In the genomic region with DNA sequence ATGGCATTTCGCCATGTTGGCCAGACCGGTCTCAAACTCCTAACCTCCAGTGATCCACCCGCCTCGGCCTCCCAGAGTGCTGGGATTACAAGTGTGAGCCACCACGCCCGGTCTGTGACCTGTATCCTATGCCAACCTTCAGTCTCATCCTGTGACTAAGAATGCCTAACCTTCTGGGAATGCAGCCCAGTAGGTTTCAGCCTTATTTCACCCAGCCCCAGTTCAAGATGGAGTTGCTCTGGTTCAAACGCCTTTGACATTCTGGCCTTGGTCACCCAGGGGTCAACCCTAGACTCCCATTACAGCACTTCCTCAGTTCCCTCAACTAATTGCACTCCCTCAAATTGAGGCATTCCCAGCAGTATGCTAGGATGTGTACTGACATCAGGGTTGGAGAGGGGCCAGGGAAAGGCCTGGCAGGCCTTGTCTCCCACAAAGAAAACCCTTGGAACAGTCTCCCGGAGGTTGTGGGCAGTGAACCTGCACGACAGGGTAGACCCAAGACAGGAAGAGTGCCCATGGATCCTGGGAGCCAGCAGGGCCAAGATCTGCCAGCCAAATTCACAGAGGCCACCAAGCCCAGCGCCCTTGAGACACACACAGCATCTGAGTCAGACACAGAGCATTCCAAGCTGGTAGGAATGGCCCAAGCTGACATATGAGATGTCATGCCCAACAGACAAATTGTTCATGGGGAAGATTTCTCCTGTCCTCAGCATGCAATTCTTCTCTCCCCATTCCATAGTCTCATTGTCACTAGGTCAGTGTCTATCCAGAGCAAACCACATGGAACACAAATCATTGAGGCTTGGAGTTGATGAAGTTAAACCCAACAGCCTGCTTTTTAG, we compare ENCODE assay signal across 11 cellular contexts. TPM values are rescaled to one million over a fixed set of nuclear protein-coding genes. Genes with fewer than 3 reads are reported as not detected.
DNase-seq lines count a peak whose midpoint lies in the region; ATAC-seq, FAIRE-seq and TF ChIP-seq lines count a peak whose summit lies in the region.
"Had no signal": no experiment of that assay in that cellular context is flagged by ENCODE, and none has a peak within 500 bp of the region (broad histone marks: within the 10 kb centered on the region; RNA-seq: fewer than 3 reads in every experiment).

No MANE protein-coding gene starts in this region.

- H3K27me3 ChIP-seq in breast epithelium = no peaks in the 10 kb centered on the region
- no peaks in the 10 kb centered on the region for H3K27me3 ChIP-seq in keratinocyte (ENCODE audit: control insufficient read depth, extremely low read depth, insufficient read depth, low read length)
- no peaks in the 10 kb centered on the region for H3K27me3 ChIP-seq in thyroid gland

- no peaks in the 10 kb centered on the region for H3K79me2 ChIP-seq in keratinocyte (ENCODE audit: control insufficient read depth, insufficient read depth, low read length)

- peak overlapping the region; percentile 18 for H3K4me2 ChIP-seq in keratinocyte (ENCODE audit: control insufficient read depth, extremely low read depth, insufficient read depth, low read depth, low read length)

- H3K9me3 ChIP-seq in breast epithelium (no peaks in the 10 kb centered on the region), keratinocyte (ENCODE audit: control insufficient read depth, low read depth, low read length) (no peaks in the 10 kb centered on the region), thyroid gland (no peaks in the 10 kb centered on the region)

- ATAC-seq in HG03439 (IDR thresholded peaks at IDR 0.05; ENCODE audit: unreplicated experiment) = no peak
- ATAC-seq: GM12878 had no signal

- intact Hi-C loops in breast epithelium (cut with DNase I; ENCODE audit: low total_unique reads) (no loop called here), thyroid gland (cut with DNase I) (no loop called here)

- H3K4me3 ChIP-seq in breast epithelium (no peak overlapping the region), keratinocyte (ENCODE audit: control insufficient read depth in 2 of 3, extremely low read depth in 1 of 3, insufficient read depth in 2 of 3, low read depth in 1 of 3, low read length in 3 of 3) (no peak overlapping the region), thyroid gland (replicated peaks in 1 of 3) (no peak overlapping the region)
- H3K4me3 ChIP-seq: GM12878 had no signal

- no peak overlapping the region for H2AFZ ChIP-seq in keratinocyte (ENCODE audit: control insufficient read depth, low read length)

- FAIRE-seq in keratinocyte (lab: Jason Lieb, UNC) = peak; percentile 92
- FAIRE-seq: GM12878 had no signal

- no peaks in the 10 kb centered on the region for H3K9me1 ChIP-seq in keratinocyte (ENCODE audit: control insufficient read depth, extremely low read depth, insufficient read depth, low read length)

- H3K27ac ChIP-seq in breast epithelium = peak overlapping the region; percentile 74 to 84
- peak overlapping the region; percentile 59 for H3K27ac ChIP-seq in keratinocyte (ENCODE audit: control insufficient read depth, insufficient read depth, low read length)
- peak overlapping the region; percentile 2 to 62 (median 48) for H3K27ac ChIP-seq in thyroid gland

- no peaks in the 10 kb centered on the region for H3K36me3 ChIP-seq in breast epithelium
- H3K36me3 ChIP-seq in keratinocyte (ENCODE audit: control insufficient read depth in 2 of 2, extremely low read depth in 1 of 2, insufficient read depth in 2 of 2, low read length in 2 of 2) = no peaks in the 10 kb centered on the region
- H3K36me3 ChIP-seq in thyroid gland = no peaks in the 10 kb centered on the region

- peak overlapping the region; percentile 9 for H3K9ac ChIP-seq in keratinocyte (ENCODE audit: control insufficient read depth, extremely low read depth, insufficient read depth, low read length)

- no peak for TF ChIP-seq CTCF in breast epithelium (IDR thresholded peaks at IDR 0.05)
- no peak for TF ChIP-seq CTCF in keratinocyte (optimal IDR thresholded peaks at IDR 0.05 in 1 of 3, IDR thresholded peaks at IDR 0.05 in 1 of 3, conservative IDR thresholded peaks at IDR 0.05 in 1 of 3; ENCODE audit: extremely low read depth in 1 of 3, insufficient read depth in 2 of 3, low read length in 3 of 3)
- no peak for TF ChIP-seq CTCF in thyroid gland (IDR thresholded peaks at IDR 0.05)
- TF ChIP-seq CTCF in GM10266 (IDR thresholded peaks at IDR 0.05; ENCODE audit: control insufficient read depth, insufficient read depth, low read depth, missing control alignments) = no peak

- no peaks in the 10 kb centered on the region for H4K20me1 ChIP-seq in keratinocyte (ENCODE audit: control insufficient read depth, extremely low read depth, insufficient read depth, low read length)

- dilution Hi-C loops in keratinocyte (cut with MboI; ENCODE audit: extremely low pct_ligation_motif_present, low sequenced_read_pairs) = no loop called here

- TF ChIP-seq POLR2A in breast epithelium (IDR thresholded peaks at IDR 0.05) (no peak), thyroid gland (IDR thresholded peaks at IDR 0.05) (no peak)

- H3K4me1 ChIP-seq in breast epithelium = peaks cover 0 to 5% of the 10 kb centered on the region in 2 donors
- peaks cover 16% of the 10 kb centered on the region for H3K4me1 ChIP-seq in keratinocyte (ENCODE audit: control insufficient read depth, extremely low read depth, insufficient read depth, low read length)
- H3K4me1 ChIP-seq in thyroid gland = peaks cover 31 to 38% of the 10 kb centered on the region in 2 donors

- DNase-seq in HT1080 (ENCODE audit: low read depth) (peak; percentile 80), breast epithelium (ENCODE audit: low spot score in 2 of 2) (peak in 1 of 2 donors; percentile 81), keratinocyte (ENCODE audit: low read depth, low spot score) (no peak), thyroid gland (peak; percentile 73 to 78), SIG-M5 (lab: John Stamatoyannopoulos, UW) (no peak), GM10266 (ENCODE audit: extremely low spot score) (no peak)
- DNase-seq in stimulated activated naive CD4-positive, alpha-beta T cell treated with Interleukin-2 at 50 U/mL for 16 hours (lab: John Stamatoyannopoulos, UW) = no peak
- DNase-seq: activated naive CD8-positive, alpha-beta T cell treated with anti-CD3 and anti-CD28 coated beads, Interleukin-2, amount 10 ng/mL, durations not matched to agents 7 days and 5 days; NCI-H748 treated with DMSO at 0.1 percent for 48 hours had no signal

- WGBS in thyroid gland, 2 donors = 68 to 76% methylated on average over 10 of the region's 10 CpGs

RNA-seq across cellular contexts. Expression of a gene that starts 24.9 kb away (rescaled TPM):
- 29.6 and 36.3 TPM in 2 replicates for total RNA-seq in HT1080 (2014; rRNA removed; shearing (Covaris generic))
- polyA plus RNA-seq in HT1080 (2015; cell fraction: cytosol; rRNA removed) = 22.3 and 25.6 TPM in 2 replicates
- 29.7 and 33.1 TPM in 2 replicates for polyA plus RNA-seq in HT1080 (2015; cell fraction: nucleus; rRNA removed)
- total RNA-seq in breast epithelium = 10 to 100 TPM; 19.8 to 22.1 (median 21.0) TPM
- polyA plus RNA-seq in keratinocyte = 15.3 to 20.3 TPM (median 16.1 TPM) in 3 replicates
- polyA plus RNA-seq in keratinocyte (2011; ENCODE audit: low read depth) = 7.8 TPM
- polyA plus RNA-seq in keratinocyte (2011; cell fraction: cytosol; rRNA removed) = 9.3 and 15.7 TPM in 2 replicates
- 13.8 and 15.0 TPM in 2 replicates for polyA plus RNA-seq in keratinocyte (2011; cell fraction: nucleus; rRNA removed)
- polyA plus RNA-seq in keratinocyte (2012; ENCODE audit: low replicate concordance) = 16.0 and 16.5 TPM in 2 replicates
- polyA minus RNA-seq in keratinocyte = 5.8 to 24.4 TPM (median 16.5 TPM) in 3 replicates
- polyA minus RNA-seq in keratinocyte (2011; cell fraction: cytosol; rRNA and poly(A)+ RNA removed) = 14.0 TPM
- polyA minus RNA-seq in keratinocyte (2011; cell fraction: nucleus; rRNA and poly(A)+ RNA removed) = 9.9 and 17.8 TPM in 2 replicates
- total RNA-seq in thyroid gland = 10 to 100 TPM; 19.8 to 24.2 (median 22.1) TPM

Comparison
In these comparisons a context has a peak if more than half of its experiments do, and no peak if none do; other contexts are left out.
1. DNase-seq: peak in HT1080 (single experiment) and thyroid gland (2 of 2); none in keratinocyte (single experiment), stimulated activated naive CD4-positive, alpha-beta T cell treated with Interleukin-2 at 50 U/mL for 16 hours (single experiment), SIG-M5 (single experiment) and GM10266 (single experiment).
2. Peak in every context shown above with its lines, with median percentiles within 50 percentile points of each other: H3K27ac ChIP-seq.